ENCODE assay signal across 1 cellular context in genomic region chr20:46150982-46151381, GRCh38.
TF ChIP-seq lines count a peak whose summit lies in the region.

No MANE protein-coding gene starts in this region.

TF ChIP-seq in H1, 55 proteins besides CTCF, POLR2A, EP300 and RAD21 (continued from another document):
- TF ChIP-seq NRF1 (IDR thresholded peaks at IDR 0.05; ENCODE audit: low read depth, low read length) (no peak), HDAC6 (IDR thresholded peaks at IDR 0.05; ENCODE audit: low read depth, low read length) (no peak), CEBPB (IDR thresholded peaks at IDR 0.05; ENCODE audit: low read depth, low read length) (no peak), CHD1 (IDR thresholded peaks at IDR 0.05; ENCODE audit: low read depth, low read length) (no peak), TBP (IDR thresholded peaks at IDR 0.05; ENCODE audit: low read depth, low read length) (no peak)
